11 cellular contexts compared by ENCODE assay signal in genomic region chr10:116771101-116771705, GRCh38. TPM values are rescaled to one million over a fixed set of nuclear protein-coding genes. Genes with fewer than 3 reads are reported as not detected.
DNase-seq lines count a peak whose midpoint lies in the region; ATAC-seq, FAIRE-seq and TF ChIP-seq lines count a peak whose summit lies in the region.
"Had no signal": no experiment of that assay in that cellular context is flagged by ENCODE, and none has a peak within 500 bp of the region (broad histone marks: within the 10 kb centered on the region; RNA-seq: fewer than 3 reads in every experiment).

No MANE protein-coding gene starts in this region.

- H3K9me3 Mint-ChIP-seq in GM23338: no peaks in the 10 kb centered on the region

- H3K4me1 Mint-ChIP-seq in GM23338: no peaks in the 10 kb centered on the region; the same call in 2 of the 3 replicates

- no peaks in the 10 kb centered on the region for H3K36me3 ChIP-seq in GM23338 (ENCODE audit: insufficient read depth)
- H3K36me3 ChIP-seq in body of pancreas (replicated peaks in 1 of 2; ENCODE audit: insufficient read depth in 1 of 2, low read depth in 2 of 2): no peaks in the 10 kb centered on the region
- H3K36me3 ChIP-seq in spleen: no peaks in the 10 kb centered on the region
- H3K36me3 ChIP-seq in small intestine (ENCODE audit: control insufficient read depth in 2 of 2, insufficient read depth in 2 of 2, low read length in 2 of 2): no peaks in the 10 kb centered on the region

- ATAC-seq in GM23338: no peak
- peak; percentile 42 for ATAC-seq in body of pancreas
- no peak for ATAC-seq in HG03159 (IDR thresholded peaks at IDR 0.05; ENCODE audit: unreplicated experiment)

- FAIRE-seq in small intestine (lab: Jason Lieb, UNC): no peak

- intact Hi-C loops in body of pancreas (cut with DNase I): no loop called here
- intact Hi-C loops in spleen (cut with DNase I; ENCODE audit: low total_unique reads): no loop called here

- H3K4me3 ChIP-seq in GM23338 (no peak overlapping the region), body of pancreas (no peak overlapping the region), spleen (no peak overlapping the region), small intestine (ENCODE audit: low read depth in 1 of 2, low read length in 2 of 2) (no peak overlapping the region)

- no peaks in the 10 kb centered on the region for H3K27me3 ChIP-seq in GM23338 (ENCODE audit: insufficient read depth)
- H3K27me3 ChIP-seq in body of pancreas: no peaks in the 10 kb centered on the region
- H3K27me3 ChIP-seq in spleen (replicated peaks in 1 of 7): peaks cover 0 to 34% (median 0%) of the 10 kb centered on the region in 7 donors
- no peaks in the 10 kb centered on the region for H3K27me3 ChIP-seq in small intestine (ENCODE audit: control insufficient read depth in 2 of 2, insufficient read depth in 2 of 2, low read length in 2 of 2)

- H2AFZ ChIP-seq in GM23338: no peak overlapping the region

- no peaks in the 10 kb centered on the region for H3F3A ChIP-seq in GM23338 (replicated peaks; ENCODE audit: low read depth)

- no peak overlapping the region for H3K27ac ChIP-seq in GM23338 (ENCODE audit: low read depth)
- H3K27ac ChIP-seq in body of pancreas: peak overlapping the region in 1 of 4 donors; percentile 25
- peak overlapping the region in 7 of 8 donors; percentile 57 to 69 (median 58) for H3K27ac ChIP-seq in spleen
- peak overlapping the region in 1 of 2 donors; percentile 18 for H3K27ac ChIP-seq in small intestine (ENCODE audit: low read depth in 1 of 2, low read length in 1 of 2)

- peak; percentile 12 for DNase-seq in GM23338 (ENCODE audit: low spot score)
- DNase-seq in body of pancreas: peak; percentile 33 to 66 (median 42)
- DNase-seq in iris pigment epithelial cell (ENCODE audit: low read depth): peak; percentile 69
- DNase-seq in spleen: no peak
- no peak for DNase-seq in NCI-H1694 (lab: John Stamatoyannopoulos, UW)
- no peak for DNase-seq in small intestine
- no peak for DNase-seq in retina
- DNase-seq: activated gamma-delta T cell treated with Interleukin-2 at 50 U/mL for 16 hours, NCI-H345, T-helper 9 cell had no signal

- peaks cover 16% of the 10 kb centered on the region for H3K27me3 Mint-ChIP-seq in GM23338 (ENCODE audit: insufficient read depth, low read depth, poor library complexity)

- H3K9me3 ChIP-seq in body of pancreas (no peaks in the 10 kb centered on the region), spleen (no peaks in the 10 kb centered on the region), small intestine (ENCODE audit: control insufficient read depth, low read depth) (no peaks in the 10 kb centered on the region)

- 71 to 83% methylated on average over 14 to 15 of the region's 15 CpGs for WGBS in body of pancreas, 2 donors
- WGBS in spleen, 5 donors: 53 to 78% (median 63%) methylated on average over 15 of the region's 15 CpGs
- 60 to 81% (median 73%) methylated on average over 15 of the region's 15 CpGs for whole genome bisulfite sequencing in small intestine, 3 donors

- no peak overlapping the region for H3K4me2 ChIP-seq in GM23338

- H4K20me1 ChIP-seq in GM23338 (replicated peaks; ENCODE audit: insufficient read depth): no peaks in the 10 kb centered on the region

- no peak overlapping the region for H3K4me3 Mint-ChIP-seq in GM23338

- no peak overlapping the region for H3K27ac Mint-ChIP-seq in GM23338

- H3K79me2 ChIP-seq in GM23338 (replicated peaks; ENCODE audit: insufficient read depth): no peaks in the 10 kb centered on the region

- TF ChIP-seq CTCF in GM23338 (conservative IDR thresholded peaks at IDR 0.05; ENCODE audit: low read depth in 2 of 2) (no peak), body of pancreas (IDR thresholded peaks at IDR 0.05) (no peak), spleen (IDR thresholded peaks at IDR 0.05 in 8 of 11, conservative IDR thresholded peaks at IDR 0.05 in 3 of 11) (no peak)

- TF ChIP-seq POLR2A in body of pancreas (IDR thresholded peaks at IDR 0.05): no peak
- TF ChIP-seq POLR2A in spleen (IDR thresholded peaks at IDR 0.05): no peak

- H3K4me1 ChIP-seq in GM23338 (ENCODE audit: insufficient read depth): no peaks in the 10 kb centered on the region
- H3K4me1 ChIP-seq in body of pancreas: no peaks in the 10 kb centered on the region
- peaks cover 0 to 32% (median 3%) of the 10 kb centered on the region in 6 donors for H3K4me1 ChIP-seq in spleen
- H3K4me1 ChIP-seq in small intestine (ENCODE audit: control insufficient read depth in 2 of 2, insufficient read depth in 1 of 2, low read depth in 1 of 2, low read length in 1 of 2): no peaks in the 10 kb centered on the region

- H3K9me2 ChIP-seq in GM23338 (ENCODE audit: insufficient read depth): no peaks in the 10 kb centered on the region

- no peaks in the 10 kb centered on the region for H3K36me3 Mint-ChIP-seq in GM23338 (ENCODE audit: low read depth)

TF ChIP-seq in GM23338, 12 proteins besides CTCF, POLR2A, EP300 and RAD21 (continues in another document):
- TF ChIP-seq EZH2 (IDR thresholded peaks at IDR 0.05; ENCODE audit: low read depth, unreplicated experiment) (no peak), NANOG (IDR thresholded peaks at IDR 0.05; ENCODE audit: borderline replicate concordance) (no peak), POLR2AphosphoS5 (IDR thresholded peaks at IDR 0.05; ENCODE audit: low read depth) (no peak), STAT1 (IDR thresholded peaks at IDR 0.05; ENCODE audit: unreplicated experiment) (no peak), ZNF114 (CRISPR knock-in tag; IDR thresholded peaks at IDR 0.05) (no peak), CREB1 (CRISPR knock-in tag; IDR thresholded peaks at IDR 0.05; ENCODE audit: low read depth) (no peak)
- TF ChIP-seq, protein P1, sequence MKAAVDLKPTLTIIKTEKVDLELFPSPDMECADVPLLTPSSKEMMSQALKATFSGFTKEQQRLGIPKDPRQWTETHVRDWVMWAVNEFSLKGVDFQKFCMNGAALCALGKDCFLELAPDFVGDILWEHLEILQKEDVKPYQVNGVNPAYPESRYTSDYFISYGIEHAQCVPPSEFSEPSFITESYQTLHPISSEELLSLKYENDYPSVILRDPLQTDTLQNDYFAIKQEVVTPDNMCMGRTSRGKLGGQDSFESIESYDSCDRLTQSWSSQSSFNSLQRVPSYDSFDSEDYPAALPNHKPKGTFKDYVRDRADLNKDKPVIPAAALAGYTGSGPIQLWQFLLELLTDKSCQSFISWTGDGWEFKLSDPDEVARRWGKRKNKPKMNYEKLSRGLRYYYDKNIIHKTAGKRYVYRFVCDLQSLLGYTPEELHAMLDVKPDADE (IDR thresholded peaks at IDR 0.05): no peak
- TF ChIP-seq, protein P2, sequence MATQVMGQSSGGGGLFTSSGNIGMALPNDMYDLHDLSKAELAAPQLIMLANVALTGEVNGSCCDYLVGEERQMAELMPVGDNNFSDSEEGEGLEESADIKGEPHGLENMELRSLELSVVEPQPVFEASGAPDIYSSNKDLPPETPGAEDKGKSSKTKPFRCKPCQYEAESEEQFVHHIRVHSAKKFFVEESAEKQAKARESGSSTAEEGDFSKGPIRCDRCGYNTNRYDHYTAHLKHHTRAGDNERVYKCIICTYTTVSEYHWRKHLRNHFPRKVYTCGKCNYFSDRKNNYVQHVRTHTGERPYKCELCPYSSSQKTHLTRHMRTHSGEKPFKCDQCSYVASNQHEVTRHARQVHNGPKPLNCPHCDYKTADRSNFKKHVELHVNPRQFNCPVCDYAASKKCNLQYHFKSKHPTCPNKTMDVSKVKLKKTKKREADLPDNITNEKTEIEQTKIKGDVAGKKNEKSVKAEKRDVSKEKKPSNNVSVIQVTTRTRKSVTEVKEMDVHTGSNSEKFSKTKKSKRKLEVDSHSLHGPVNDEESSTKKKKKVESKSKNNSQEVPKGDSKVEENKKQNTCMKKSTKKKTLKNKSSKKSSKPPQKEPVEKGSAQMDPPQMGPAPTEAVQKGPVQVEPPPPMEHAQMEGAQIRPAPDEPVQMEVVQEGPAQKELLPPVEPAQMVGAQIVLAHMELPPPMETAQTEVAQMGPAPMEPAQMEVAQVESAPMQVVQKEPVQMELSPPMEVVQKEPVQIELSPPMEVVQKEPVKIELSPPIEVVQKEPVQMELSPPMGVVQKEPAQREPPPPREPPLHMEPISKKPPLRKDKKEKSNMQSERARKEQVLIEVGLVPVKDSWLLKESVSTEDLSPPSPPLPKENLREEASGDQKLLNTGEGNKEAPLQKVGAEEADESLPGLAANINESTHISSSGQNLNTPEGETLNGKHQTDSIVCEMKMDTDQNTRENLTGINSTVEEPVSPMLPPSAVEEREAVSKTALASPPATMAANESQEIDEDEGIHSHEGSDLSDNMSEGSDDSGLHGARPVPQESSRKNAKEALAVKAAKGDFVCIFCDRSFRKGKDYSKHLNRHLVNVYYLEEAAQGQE (IDR thresholded peaks at IDR 0.05; ENCODE audit: unreplicated experiment): no peak

RNA-seq across cellular contexts. Expression of gene HSPA12A, which starts 28.8 kb away (rescaled TPM):
- total RNA-seq in GM23338 (2014; rRNA removed; shearing (Covaris generic)): 5.2 and 6.3 TPM in 2 replicates
- polyA plus RNA-seq in GM23338 (2016; fragmentation: Nextera tagmentation; extraction: Ambion mirVana): 4.4 and 5.6 TPM in 2 replicates
- total RNA-seq in body of pancreas: 10 to 100 TPM in 1 of 2 donors, 1 to 10 TPM in 1; 8.3 to 22.7 TPM
- total RNA-seq in spleen: 10 to 100 TPM in 4 of 7 donors, 1 to 10 TPM in 3; 5.6 to 16.5 (median 11.0) TPM
- polyA plus RNA-seq in spleen: 1 to 10 TPM; 1.5 to 3.6 (median 1.8) TPM
- 1 to 10 TPM in 2 of 3 donors, under 1 TPM in 1; 0.54 to 2.6 (median 1.8) TPM for polyA plus RNA-seq in small intestine

Comparison
In these comparisons a context has a peak if more than half of its experiments do, and no peak if none do; other contexts are left out.
1. DNase-seq: peak in GM23338 (single experiment), body of pancreas (4 of 4) and iris pigment epithelial cell (single experiment); none in spleen (single experiment), NCI-H1694 (single experiment), small intestine (single experiment) and retina (single experiment).